Comparison of ENCODE assay signal across 1 cellular context in genomic region chr4:2427383-2428334, GRCh38.
TF ChIP-seq lines count a peak whose summit lies in the region.

No MANE protein-coding gene starts in this region.

TF ChIP-seq in WTC11, 78 proteins besides CTCF, POLR2A, EP300 and RAD21 (continued from another document):
- TF ChIP-seq ERG (CRISPR knock-in tag; IDR thresholded peaks at IDR 0.05): no peak
- TF ChIP-seq ZMAT4 (CRISPR knock-in tag; IDR thresholded peaks at IDR 0.05): no peak
- TF ChIP-seq FOXK1 (CRISPR knock-in tag; IDR thresholded peaks at IDR 0.05): no peak
- no peak for TF ChIP-seq NFYB (CRISPR knock-in tag; conservative IDR thresholded peaks at IDR 0.05; ENCODE audit: low read depth)
